10 cellular contexts compared by ENCODE assay signal in genomic region chr6:68637782-68638181, GRCh38. TPM values are rescaled to one million over a fixed set of nuclear protein-coding genes. Genes with fewer than 3 reads are reported as not detected.
A peak's percentile ranks its signal among the peaks of the same experiment; 100 is the strongest.
DNase-seq lines count a peak whose midpoint lies in the region; ATAC-seq and TF ChIP-seq lines count a peak whose summit lies in the region.
"Had no signal": no experiment of that assay in that cellular context is flagged by ENCODE, and none has a peak within 500 bp of the region (broad histone marks: within the 10 kb centered on the region; RNA-seq: fewer than 3 reads in every experiment).

No MANE protein-coding gene starts in this region.

- no peaks in the 10 kb centered on the region for H3K4me1 ChIP-seq in hepatocyte (ENCODE audit: insufficient read depth)

- H3K79me2 ChIP-seq in hepatocyte, result no peaks in the 10 kb centered on the region

- H3K4me3 Mint-ChIP-seq in osteocyte (ENCODE audit: unreplicated experiment), result peak overlapping the region; percentile 93
- H3K4me3 Mint-ChIP-seq in activated CD8-positive, alpha-beta memory T cell treated with anti-CD3 and anti-CD28 coated beads, Interleukin-2, amount 10 ng/mL, durations not matched to agents 7 days and 5 days, result no peak overlapping the region

- no peaks in the 10 kb centered on the region for H3K36me3 ChIP-seq in hepatocyte (replicated peaks; ENCODE audit: insufficient read depth, low read depth)

- 0% methylated on average over 1 of the region's 1 CpG for WGBS in hepatocyte (ENCODE audit: low lambda C conversion rate, missing lambda C conversion rate)

- peaks cover 44% of the 10 kb centered on the region for H3K27me3 Mint-ChIP-seq in osteocyte (ENCODE audit: unreplicated experiment)
- H3K27me3 Mint-ChIP-seq in activated CD8-positive, alpha-beta memory T cell treated with anti-CD3 and anti-CD28 coated beads, Interleukin-2, amount 10 ng/mL, durations not matched to agents 7 days and 5 days, result peaks cover 43% of the 10 kb centered on the region

- in situ Hi-C loops in G401 (cut with HindIII; ENCODE audit: low sequenced_read_pairs), result no loop called here

- H3K4me1 Mint-ChIP-seq in osteocyte (ENCODE audit: unreplicated experiment), result peaks cover 48% of the 10 kb centered on the region
- H3K4me1 Mint-ChIP-seq in activated CD8-positive, alpha-beta memory T cell treated with anti-CD3 and anti-CD28 coated beads, Interleukin-2, amount 10 ng/mL, durations not matched to agents 7 days and 5 days, result peaks cover 14% of the 10 kb centered on the region

- peak overlapping the region; percentile 79 for H3K27ac ChIP-seq in caudate nucleus (ENCODE audit: low read depth, low read length)
- H3K27ac ChIP-seq in hepatocyte, result no peak overlapping the region
- H3K27ac ChIP-seq: C4-2B had no signal

- peaks cover 71% of the 10 kb centered on the region for H3K27me3 ChIP-seq in hepatocyte

- no peaks in the 10 kb centered on the region for H3K9me2 ChIP-seq in hepatocyte (replicated peaks; ENCODE audit: insufficient read depth)

- peak; percentile 53 for DNase-seq in G401 (ENCODE audit: low spot score)
- DNase-seq in caudate nucleus (lab: John Stamatoyannopoulos, UW), result no peak
- no peak for DNase-seq in hepatocyte (ENCODE audit: low spot score)
- DNase-seq in osteocyte (ENCODE audit: extremely low spot score, unreplicated experiment), result no peak
- DNase-seq in activated CD8-positive, alpha-beta memory T cell treated with anti-CD3 and anti-CD28 coated beads, Interleukin-2, amount 10 ng/mL, durations not matched to agents 7 days and 5 days, result no peak
- DNase-seq in NOMO-1 treated with DMSO at 0.1 percent for 48 hours (lab: John Stamatoyannopoulos, UW; ENCODE audit: unreplicated experiment), result no peak
- no peak for DNase-seq in left colon
- DNase-seq: SIG-M5 had no signal

- no peak overlapping the region for H2AFZ ChIP-seq in hepatocyte

- intact Hi-C loops in left colon (cut with DNase I, micrococcal nuclease), result no loop called here

- no peak for ATAC-seq in activated CD8-positive, alpha-beta memory T cell treated with anti-CD3 and anti-CD28 coated beads, Interleukin-2, amount 10 ng/mL, durations not matched to agents 7 days and 5 days
- no peak for ATAC-seq in left colon
- ATAC-seq: PC-3 had no signal

- H3K9me3 ChIP-seq in hepatocyte (ENCODE audit: low read depth), result peaks cover 4% of the 10 kb centered on the region

- peaks cover 11% of the 10 kb centered on the region for H3K36me3 Mint-ChIP-seq in osteocyte (ENCODE audit: unreplicated experiment)
- H3K36me3 Mint-ChIP-seq in activated CD8-positive, alpha-beta memory T cell treated with anti-CD3 and anti-CD28 coated beads, Interleukin-2, amount 10 ng/mL, durations not matched to agents 7 days and 5 days, result no peaks in the 10 kb centered on the region

- no peaks in the 10 kb centered on the region for H3K9me3 Mint-ChIP-seq in osteocyte (ENCODE audit: unreplicated experiment)
- no peaks in the 10 kb centered on the region for H3K9me3 Mint-ChIP-seq in activated CD8-positive, alpha-beta memory T cell treated with anti-CD3 and anti-CD28 coated beads, Interleukin-2, amount 10 ng/mL, durations not matched to agents 7 days and 5 days (ENCODE audit: low read depth)

- CTCF ChIA-PET in activated CD8-positive, alpha-beta memory T cell treated with anti-CD3 and anti-CD28 coated beads, Interleukin-2, amount 10 ng/mL, durations not matched to agents 7 days and 5 days (lab: Charles Lee), result interaction anchor here (0.6 to 0.8 kb wide), 2 partner anchors 1470 to 1502 kb away, joined by 3 read pairs; no protein-coding TSS in a partner anchor

- no peaks in the 10 kb centered on the region for H4K20me1 ChIP-seq in hepatocyte (ENCODE audit: insufficient read depth, poor library complexity, severe bottlenecking)

- no peak overlapping the region for H3K4me3 ChIP-seq in hepatocyte

- no peak overlapping the region for H3K27ac Mint-ChIP-seq in osteocyte (ENCODE audit: unreplicated experiment)
- no peak overlapping the region for H3K27ac Mint-ChIP-seq in activated CD8-positive, alpha-beta memory T cell treated with anti-CD3 and anti-CD28 coated beads, Interleukin-2, amount 10 ng/mL, durations not matched to agents 7 days and 5 days

- TF ChIP-seq CTCF in hepatocyte (IDR thresholded peaks at IDR 0.05; ENCODE audit: poor library complexity) (no peak), osteocyte (IDR thresholded peaks at IDR 0.05) (no peak)

- H3K4me2 ChIP-seq in hepatocyte, result peak overlapping the region; percentile 93

RNA-seq across cellular contexts. Expression of gene ADGRB3, which starts 2.7 kb away (rescaled TPM):
- total RNA-seq in G401 (2014; rRNA removed; shearing (Covaris generic)), result not detected in 2 replicates
- total RNA-seq in hepatocyte (2.0 and 2.2 TPM in 2 replicates), osteocyte (8.8 and 8.9 TPM in 2 replicates), left colon (1 to 10 TPM in 1 of 2 donors, under 1 TPM in 1; 0.37 to 1.2 TPM)
- polyA plus RNA-seq in hepatocyte, result 0.17 and 0.83 TPM in 2 replicates
- total RNA-seq in activated CD8-positive, alpha-beta memory T cell treated with anti-CD3 and anti-CD28 coated beads, Interleukin-2, amount 10 ng/mL, durations not matched to agents 7 days and 5 days, result under 1 TPM in 1 of 2 experiments, not detected in 1; 0.33 TPM
